Comparison of ENCODE assay signal across 8 cellular contexts in the genomic region with DNA sequence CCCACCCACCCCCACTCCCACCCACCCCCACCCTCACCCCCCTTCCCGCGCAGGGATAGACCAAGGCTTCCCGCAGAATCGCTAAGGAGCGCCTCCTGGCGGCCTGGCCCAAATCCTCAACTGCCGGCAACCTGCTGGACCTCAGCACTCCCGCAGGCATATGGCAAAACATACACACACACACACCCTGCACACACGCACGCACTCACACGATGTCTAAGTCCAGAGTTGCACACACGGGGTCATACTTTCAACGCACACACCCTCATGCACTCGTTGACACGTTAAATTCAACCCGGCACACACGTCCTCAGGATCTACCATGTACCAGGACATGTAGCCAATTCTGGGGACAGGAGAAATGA. TPM values are rescaled to one million over a fixed set of nuclear protein-coding genes. Genes with fewer than 3 reads are reported as not detected.
A peak's percentile ranks its signal among the peaks of the same experiment; 100 is the strongest.
DNase-seq lines count a peak whose midpoint lies in the region; TF ChIP-seq lines count a peak whose summit lies in the region.

No MANE protein-coding gene starts in this region.

- TF ChIP-seq CTCF in testis (IDR thresholded peaks at IDR 0.05) = peak in 1 of 3 experiments; percentile 16

- H3K4me1 ChIP-seq in endocrine pancreas (ENCODE audit: control insufficient read depth, insufficient read depth, low read length) (no peaks in the 10 kb centered on the region), testis (peaks cover 7% of the 10 kb centered on the region)

- no peak for TF ChIP-seq POLR2A in testis (IDR thresholded peaks at IDR 0.05)

- 8 to 9% methylated on average over 11 to 14 of the region's 17 CpGs for WGBS in testis, 2 donors

- intact Hi-C loops in testis (cut with DNase I; ENCODE audit: low total_unique reads) = no loop called here

- H3K27ac ChIP-seq in testis = no peak overlapping the region

- H3K9me3 ChIP-seq in endocrine pancreas (ENCODE audit: control insufficient read depth, low read length) (no peaks in the 10 kb centered on the region), testis (no peaks in the 10 kb centered on the region)

- H3K4me3 ChIP-seq in endocrine pancreas (ENCODE audit: control insufficient read depth, insufficient read depth, low read length) = peak overlapping the region; percentile 67
- no peak overlapping the region for H3K4me3 ChIP-seq in testis

- H3K9ac ChIP-seq in endocrine pancreas (ENCODE audit: control insufficient read depth, insufficient read depth, low read length) = peak overlapping the region; percentile 39

- H3K36me3 ChIP-seq in endocrine pancreas (ENCODE audit: control insufficient read depth, insufficient read depth, low read length) (no peaks in the 10 kb centered on the region), testis (ENCODE audit: low read depth, missing control alignments) (no peaks in the 10 kb centered on the region)

- peak; percentile 44 for DNase-seq in stimulated activated CD4-positive, alpha-beta T cell treated with anti-CD3 and anti-CD28 coated beads, Interleukin-15, amount 100 ng/mL, for 24 hours
- no peak for DNase-seq in stimulated activated CD4-positive, alpha-beta T cell treated with anti-CD3 and anti-CD28 coated beads, Interleukin-1b, Interleukin-23, amount 100 ng/mL, for 48 hours
- DNase-seq in NCI-H69 (lab: John Stamatoyannopoulos, UW) (peak; percentile 87), testis (peak; percentile 36), NCI-H446 treated with DMSO at 0.1 percent for 48 hours (lab: John Stamatoyannopoulos, UW) (no peak), epidermal melanocyte (ENCODE audit: insufficient read length, low spot score) (no peak), middle frontal gyrus (ENCODE audit: extremely low spot score, low spot score) (no peak)

- H3K27me3 ChIP-seq in endocrine pancreas (ENCODE audit: control insufficient read depth, insufficient read depth, low read length) (no peaks in the 10 kb centered on the region), testis (no peaks in the 10 kb centered on the region)

RNA-seq across cellular contexts. Expression of a gene that starts 1.7 kb away (rescaled TPM):
- total RNA-seq in testis = 1 to 10 TPM; 1.7 to 2.4 TPM
- polyA plus RNA-seq in testis (ENCODE audit: insufficient read depth, low read depth, low replicate concordance) = 2.2 TPM

Comparison
In these comparisons a context has a peak if more than half of its experiments do, and no peak if none do; other contexts are left out.
1. DNase-seq: peak in stimulated activated CD4-positive, alpha-beta T cell treated with anti-CD3 and anti-CD28 coated beads, Interleukin-15, amount 100 ng/mL, for 24 hours (single experiment), NCI-H69 (single experiment) and testis (single experiment); none in stimulated activated CD4-positive, alpha-beta T cell treated with anti-CD3 and anti-CD28 coated beads, Interleukin-1b, Interleukin-23, amount 100 ng/mL, for 48 hours (single experiment), NCI-H446 treated with DMSO at 0.1 percent for 48 hours (single experiment), epidermal melanocyte (single experiment) and middle frontal gyrus (single experiment).